In the genomic region with DNA sequence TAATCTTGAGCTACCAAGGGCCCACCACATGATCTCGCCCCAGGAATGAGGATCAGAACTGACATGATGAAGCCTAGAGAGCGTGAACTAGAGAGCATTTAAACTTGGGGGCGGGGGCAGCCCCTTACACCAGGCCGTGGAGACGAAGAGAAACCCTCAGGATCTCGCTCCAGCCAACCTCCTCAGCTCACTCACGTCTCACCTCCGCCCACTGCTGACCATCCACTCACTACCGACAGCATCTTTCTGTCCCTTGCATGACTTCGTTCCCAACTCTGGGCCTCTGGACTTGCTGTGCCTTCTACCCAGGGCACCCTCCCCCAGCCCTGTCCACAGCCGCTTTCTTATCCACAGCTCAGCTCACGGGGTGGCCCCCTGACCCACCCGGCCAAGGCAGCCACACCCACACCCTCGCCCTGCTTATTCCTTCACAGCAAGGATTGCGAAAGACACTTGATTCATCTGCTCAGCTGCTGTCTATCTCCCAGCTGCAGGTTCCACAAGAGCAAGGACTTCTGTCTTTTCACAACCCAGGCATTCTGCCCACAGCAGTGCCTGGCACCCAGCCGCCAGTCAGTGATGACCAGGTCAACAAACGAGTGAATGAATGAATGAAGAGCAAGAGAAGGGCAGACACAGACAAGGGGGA, we compare ENCODE assay signal across 9 cellular contexts. TPM values are rescaled to one million over a fixed set of nuclear protein-coding genes. Genes with fewer than 3 reads are reported as not detected.
DNase-seq lines count a peak whose midpoint lies in the region; ATAC-seq, FAIRE-seq and TF ChIP-seq lines count a peak whose summit lies in the region.
"Had no signal": no experiment of that assay in that cellular context is flagged by ENCODE, and none has a peak within 500 bp of the region (broad histone marks: within the 10 kb centered on the region; RNA-seq: fewer than 3 reads in every experiment).

No MANE protein-coding gene starts in this region.

- ATAC-seq in lower lobe of right lung (peak; percentile 18 to 54), HG03039 (IDR thresholded peaks at IDR 0.05; ENCODE audit: unreplicated experiment) (no peak)

- no peaks in the 10 kb centered on the region for H3K36me3 ChIP-seq in lower lobe of right lung

- no peak overlapping the region for H3K27ac ChIP-seq in lower lobe of right lung

- H3K4me3 ChIP-seq in cardiac fibroblast (replicated peaks in 1 of 2; ENCODE audit: low read depth in 2 of 2, low read length in 2 of 2), result no peak overlapping the region
- no peak overlapping the region for H3K4me3 ChIP-seq in lower lobe of right lung

- H3K9me3 ChIP-seq in lower lobe of right lung, result no peaks in the 10 kb centered on the region

- no peak for FAIRE-seq in HTR-8/SVneo (lab: Jason Lieb, UNC)

- DNase-seq in A172 (ENCODE audit: low spot score) (peak; percentile 29), HTR-8/SVneo (ENCODE audit: insufficient read length, low spot score) (peak; percentile 52), cardiac fibroblast (ENCODE audit: low read depth in 2 of 2) (peak; percentile 62 to 74), lower lobe of right lung (no peak), NCI-H1105 (lab: John Stamatoyannopoulos, UW) (no peak), retina (no peak)
- no peak for DNase-seq in activated T-cell treated with anti-CD3 and anti-CD28 coated beads, Interleukin-2, amount 50 U/mL, for 1 hour
- DNase-seq: T-helper 1 cell had no signal

- TF ChIP-seq CTCF in cardiac fibroblast (IDR thresholded peaks at IDR 0.05; ENCODE audit: low read depth, low read length) (no peak), lower lobe of right lung (IDR thresholded peaks at IDR 0.05) (no peak)

- peaks cover 31% of the 10 kb centered on the region for H3K4me1 ChIP-seq in lower lobe of right lung

- no peaks in the 10 kb centered on the region for H3K27me3 ChIP-seq in lower lobe of right lung (ENCODE audit: low read depth)

- intact Hi-C loops in lower lobe of right lung (cut with DNase I), result no loop called here

RNA-seq across cellular contexts. Expression of gene STX2, which starts 6.4 kb away (rescaled TPM):
- 45.1 and 50.5 TPM in 2 replicates for total RNA-seq in A172 (2014; rRNA removed; shearing (Covaris generic))
- 24.6 TPM for total RNA-seq in lower lobe of right lung

RNA-seq across cellular contexts. Expression of gene RAN, which starts 39.2 kb away (rescaled TPM):
- 719 and 793 TPM in 2 replicates for total RNA-seq in A172 (2014; rRNA removed; shearing (Covaris generic))
- total RNA-seq in lower lobe of right lung, result 300 TPM

Comparison
In these comparisons a context has a peak if more than half of its experiments do, and no peak if none do; other contexts are left out.
1. DNase-seq: peak in A172 (single experiment), HTR-8/SVneo (single experiment) and cardiac fibroblast (2 of 2); none in lower lobe of right lung (single experiment), NCI-H1105 (single experiment), retina (single experiment) and activated T-cell treated with anti-CD3 and anti-CD28 coated beads, Interleukin-2, amount 50 U/mL, for 1 hour (single experiment).